In genomic region chr15:99487337-99487730, GRCh38 we compare ENCODE assay signal across 11 cellular contexts.
DNase-seq lines count a peak whose midpoint lies in the region; ATAC-seq and TF ChIP-seq lines count a peak whose summit lies in the region.
"Had no signal": no experiment of that assay in that cellular context is flagged by ENCODE, and none has a peak within 500 bp of the region (broad histone marks: within the 10 kb centered on the region; RNA-seq: fewer than 3 reads in every experiment).

No MANE protein-coding gene starts in this region.

- TF ChIP-seq POLR2A in heart left ventricle (IDR thresholded peaks at IDR 0.05) (no peak), upper lobe of left lung (IDR thresholded peaks at IDR 0.05) (no peak)

- intact Hi-C loops in heart left ventricle (cut with DNase I), result loop anchor here in 3 of 10 donors (2.0 to 10.0 kb wide), 4 partner anchors 19 to 203 kb away; no protein-coding TSS in a partner anchor
- intact Hi-C loops in Right ventricle myocardium inferior (cut with DNase I), result loop anchor here (5.0 kb wide), 1 partner anchor 35 kb away; no protein-coding TSS in a partner anchor

- H3K36me3 Mint-ChIP-seq in activated CD8-positive, alpha-beta memory T cell treated with anti-CD3 and anti-CD28 coated beads, Interleukin-2, amount 10 ng/mL, durations not matched to agents 7 days and 5 days, result no peaks in the 10 kb centered on the region
- H3K36me3 Mint-ChIP-seq in memory B cell, result no peaks in the 10 kb centered on the region

- no peaks in the 10 kb centered on the region for H3K9me3 Mint-ChIP-seq in activated CD8-positive, alpha-beta memory T cell treated with anti-CD3 and anti-CD28 coated beads, Interleukin-2, amount 10 ng/mL, durations not matched to agents 7 days and 5 days (ENCODE audit: low read depth)
- H3K9me3 Mint-ChIP-seq in memory B cell, result no peaks in the 10 kb centered on the region

- TF ChIP-seq CTCF in heart left ventricle (IDR thresholded peaks at IDR 0.05) (no peak), upper lobe of left lung (IDR thresholded peaks at IDR 0.05) (no peak)

- peaks cover 38% of the 10 kb centered on the region for H3K27me3 Mint-ChIP-seq in activated CD8-positive, alpha-beta memory T cell treated with anti-CD3 and anti-CD28 coated beads, Interleukin-2, amount 10 ng/mL, durations not matched to agents 7 days and 5 days
- H3K27me3 Mint-ChIP-seq in memory B cell, result no peaks in the 10 kb centered on the region

- H3K27me3 ChIP-seq in heart left ventricle, result no peaks in the 10 kb centered on the region
- H3K27me3 ChIP-seq in upper lobe of left lung, result no peaks in the 10 kb centered on the region
- H3K27me3 ChIP-seq: tibial nerve had no signal

- H3K27ac Mint-ChIP-seq in activated CD8-positive, alpha-beta memory T cell treated with anti-CD3 and anti-CD28 coated beads, Interleukin-2, amount 10 ng/mL, durations not matched to agents 7 days and 5 days, result no peak overlapping the region
- H3K27ac Mint-ChIP-seq in memory B cell, result no peak overlapping the region

- no peak overlapping the region for H3K4me3 Mint-ChIP-seq in activated CD8-positive, alpha-beta memory T cell treated with anti-CD3 and anti-CD28 coated beads, Interleukin-2, amount 10 ng/mL, durations not matched to agents 7 days and 5 days
- peak overlapping the region; percentile 8 for H3K4me3 Mint-ChIP-seq in memory B cell

- TF ChIP-seq EP300 in upper lobe of left lung (IDR thresholded peaks at IDR 0.05), result no peak

- H3K27ac ChIP-seq in heart left ventricle, result peak overlapping the region; percentile 20 to 91 (median 82)
- peak overlapping the region; percentile 63 to 87 (median 83) for H3K27ac ChIP-seq in upper lobe of left lung
- H3K27ac ChIP-seq: C4-2B had no signal

- H3K4me1 Mint-ChIP-seq in activated CD8-positive, alpha-beta memory T cell treated with anti-CD3 and anti-CD28 coated beads, Interleukin-2, amount 10 ng/mL, durations not matched to agents 7 days and 5 days, result peaks cover 7% of the 10 kb centered on the region
- H3K4me1 Mint-ChIP-seq in memory B cell, result peaks cover 15% of the 10 kb centered on the region

- DNase-seq in heart left ventricle (no peak), Right ventricle myocardium inferior (ENCODE audit: missing footprints) (no peak), memory B cell (ENCODE audit: low spot score in 2 of 2) (no peak), upper lobe of left lung (no peak), activated T-cell treated with anti-CD3 and anti-CD28 coated beads for 4 hours (no peak), NCI-H82 treated with DMSO at 0.1 percent for 48 hours (lab: John Stamatoyannopoulos, UW; ENCODE audit: unreplicated experiment) (no peak)
- DNase-seq in activated CD8-positive, alpha-beta memory T cell treated with anti-CD3 and anti-CD28 coated beads, Interleukin-2, amount 10 ng/mL, durations not matched to agents 7 days and 5 days, result peak; percentile 8
- no peak for DNase-seq in activated CD4-positive, alpha-beta T cell treated with anti-CD3 and anti-CD28 coated beads, Interleukin-2, amount 50 U/mL, for 1 hour
- DNase-seq: GOT3 had no signal

- H3K36me3 ChIP-seq in heart left ventricle, result no peaks in the 10 kb centered on the region
- H3K36me3 ChIP-seq in upper lobe of left lung, result no peaks in the 10 kb centered on the region
- H3K36me3 ChIP-seq: tibial nerve had no signal

- H3K4me3 ChIP-seq in heart left ventricle (peak overlapping the region in 1 of 12 donors; percentile 38), upper lobe of left lung (no peak overlapping the region)

- CTCF ChIA-PET in activated CD8-positive, alpha-beta memory T cell treated with anti-CD3 and anti-CD28 coated beads, Interleukin-2, amount 10 ng/mL, durations not matched to agents 7 days and 5 days (lab: Charles Lee), result no interaction called here

- H3K4me1 ChIP-seq in heart left ventricle (peaks cover 0 to 35% (median 27%) of the 10 kb centered on the region in 12 donors), upper lobe of left lung (peaks cover 25 to 33% (median 26%) of the 10 kb centered on the region in 4 donors)

- no peaks in the 10 kb centered on the region for H3K9me3 ChIP-seq in heart left ventricle
- H3K9me3 ChIP-seq in upper lobe of left lung, result no peaks in the 10 kb centered on the region
- H3K9me3 ChIP-seq: tibial nerve had no signal

- ATAC-seq in heart left ventricle (no peak), Right ventricle myocardium inferior (no peak), memory B cell (ENCODE audit: low read depth) (no peak), upper lobe of left lung (ENCODE audit: low FRiP score in 2 of 2) (no peak)
- ATAC-seq in activated CD8-positive, alpha-beta memory T cell treated with anti-CD3 and anti-CD28 coated beads, Interleukin-2, amount 10 ng/mL, durations not matched to agents 7 days and 5 days, result no peak

- WGBS in heart left ventricle, 4 donors, result 86 to 90% (median 89%) methylated on average over 5 of the region's 5 CpGs
- 80 to 81% methylated on average over 5 of the region's 5 CpGs for WGBS in upper lobe of left lung, 2 donors
